Comparison of ENCODE assay signal across 1 cellular context in the genomic region with DNA sequence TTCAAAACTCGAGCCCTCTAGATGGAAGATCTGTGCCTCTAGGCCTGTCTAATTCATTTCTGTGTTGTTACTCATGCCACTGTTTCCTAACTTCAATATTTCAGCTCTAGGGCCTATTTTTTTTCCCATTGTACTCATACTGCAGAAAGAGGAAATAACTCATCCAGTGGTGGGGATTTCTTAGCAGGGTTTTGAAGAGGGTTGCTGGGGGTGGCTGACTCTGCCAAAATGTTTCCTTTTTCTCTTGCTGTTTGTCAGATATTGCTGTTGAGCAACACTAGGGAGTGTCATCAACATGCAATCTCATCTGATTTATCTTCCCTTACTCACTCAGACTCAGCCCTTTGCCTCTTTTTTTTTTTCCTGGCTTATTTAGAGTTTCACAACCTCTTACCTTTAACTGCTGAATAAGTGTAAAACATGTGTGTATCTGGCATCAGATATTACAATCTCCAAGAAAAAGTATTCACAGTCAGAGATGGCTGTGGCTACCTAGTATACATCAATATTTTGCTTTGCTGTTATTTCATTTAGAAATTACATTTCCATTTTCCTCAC.
TF ChIP-seq lines count a peak whose summit lies in the region.

No MANE protein-coding gene starts in this region.

TF ChIP-seq in K562, 482 proteins besides CTCF, POLR2A, EP300 and RAD21 (continued from another document and continues in another):
- TF ChIP-seq, protein P1, sequence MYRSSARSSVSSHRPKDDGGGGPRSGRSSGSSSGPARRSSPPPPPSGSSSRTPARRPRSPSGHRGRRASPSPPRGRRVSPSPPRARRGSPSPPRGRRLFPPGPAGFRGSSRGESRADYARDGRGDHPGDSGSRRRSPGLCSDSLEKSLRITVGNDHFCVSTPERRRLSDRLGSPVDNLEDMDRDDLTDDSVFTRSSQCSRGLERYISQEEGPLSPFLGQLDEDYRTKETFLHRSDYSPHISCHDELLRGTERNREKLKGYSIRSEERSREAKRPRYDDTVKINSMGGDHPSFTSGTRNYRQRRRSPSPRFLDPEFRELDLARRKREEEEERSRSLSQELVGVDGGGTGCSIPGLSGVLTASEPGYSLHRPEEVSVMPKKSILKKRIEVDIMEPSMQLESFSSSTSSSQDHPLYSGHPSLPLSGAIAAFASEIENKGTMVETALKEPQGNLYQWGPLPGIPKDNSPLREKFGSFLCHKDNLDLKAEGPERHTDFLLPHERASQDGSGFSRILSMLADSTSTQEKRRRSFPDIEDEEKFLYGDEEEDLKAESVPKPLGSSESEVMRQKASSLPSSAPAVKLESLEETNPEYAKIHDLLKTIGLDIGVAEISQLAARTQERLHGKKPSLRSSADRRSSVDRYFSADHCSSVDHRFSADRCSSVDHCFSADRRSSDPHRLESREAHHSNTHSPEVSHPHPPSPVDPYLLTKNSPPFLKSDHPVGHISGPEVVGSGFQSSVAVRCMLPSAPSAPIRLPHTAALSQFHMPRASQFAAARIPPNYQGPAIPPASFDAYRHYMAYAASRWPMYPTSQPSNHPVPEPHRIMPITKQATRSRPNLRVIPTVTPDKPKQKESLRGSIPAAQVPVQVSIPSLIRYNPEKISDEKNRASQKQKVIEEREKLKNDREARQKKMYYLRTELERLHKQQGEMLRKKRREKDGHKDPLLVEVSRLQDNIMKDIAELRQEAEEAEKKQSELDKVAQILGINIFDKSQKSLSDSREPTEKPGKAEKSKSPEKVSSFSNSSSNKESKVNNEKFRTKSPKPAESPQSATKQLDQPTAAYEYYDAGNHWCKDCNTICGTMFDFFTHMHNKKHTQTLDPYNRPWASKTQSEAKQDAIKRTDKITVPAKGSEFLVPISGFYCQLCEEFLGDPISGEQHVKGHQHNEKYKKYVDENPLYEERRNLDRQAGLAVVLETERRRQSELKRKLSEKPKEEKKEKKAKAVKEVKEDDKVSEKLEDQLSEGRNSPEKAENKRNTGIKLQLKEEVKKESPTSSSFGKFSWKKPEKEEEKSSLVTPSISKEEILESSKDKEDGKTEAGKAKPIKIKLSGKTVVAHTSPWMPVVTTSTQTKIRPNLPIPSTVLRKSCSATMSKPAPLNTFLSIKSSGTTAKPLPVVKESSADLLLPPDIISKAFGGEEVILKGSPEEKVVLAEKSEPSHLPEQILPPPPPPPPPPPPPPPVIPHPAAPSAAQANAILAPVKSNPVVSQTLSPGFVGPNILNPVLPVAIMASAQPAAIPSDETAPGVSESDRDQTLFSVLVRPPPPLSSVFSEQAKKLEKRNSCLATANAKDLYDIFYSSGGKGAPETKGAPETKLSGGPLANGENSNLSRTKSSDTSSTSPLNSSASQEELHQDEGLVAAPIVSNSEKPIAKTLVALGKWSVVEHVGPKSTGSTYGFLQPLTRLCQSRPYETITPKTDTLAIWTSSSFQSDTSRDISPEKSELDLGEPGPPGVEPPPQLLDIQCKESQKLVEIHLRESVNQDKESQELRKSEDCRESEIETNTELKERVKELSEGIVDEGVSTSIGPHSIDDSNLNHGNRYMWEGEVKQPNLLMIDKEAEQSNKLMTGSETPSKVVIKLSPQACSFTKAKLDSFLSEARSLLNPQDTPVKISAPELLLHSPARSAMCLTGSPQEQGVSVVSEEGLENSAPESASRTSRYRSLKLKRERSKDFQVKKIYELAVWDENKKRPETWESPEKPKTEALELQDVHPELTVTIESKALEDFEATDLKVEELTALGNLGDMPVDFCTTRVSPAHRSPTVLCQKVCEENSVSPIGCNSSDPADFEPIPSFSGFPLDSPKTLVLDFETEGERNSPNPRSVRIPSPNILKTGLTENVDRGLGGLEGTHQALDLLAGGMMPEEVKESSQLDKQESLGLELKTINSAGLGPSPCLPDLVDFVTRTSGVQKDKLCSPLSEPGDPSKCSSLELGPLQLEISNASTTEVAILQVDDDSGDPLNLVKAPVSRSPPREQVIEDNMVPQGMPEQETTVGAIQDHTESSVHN (IDR thresholded peaks at IDR 0.05; ENCODE audit: borderline replicate concordance in 1 of 2, low read depth in 1 of 2) = no peak
- TF ChIP-seq, protein P2, sequence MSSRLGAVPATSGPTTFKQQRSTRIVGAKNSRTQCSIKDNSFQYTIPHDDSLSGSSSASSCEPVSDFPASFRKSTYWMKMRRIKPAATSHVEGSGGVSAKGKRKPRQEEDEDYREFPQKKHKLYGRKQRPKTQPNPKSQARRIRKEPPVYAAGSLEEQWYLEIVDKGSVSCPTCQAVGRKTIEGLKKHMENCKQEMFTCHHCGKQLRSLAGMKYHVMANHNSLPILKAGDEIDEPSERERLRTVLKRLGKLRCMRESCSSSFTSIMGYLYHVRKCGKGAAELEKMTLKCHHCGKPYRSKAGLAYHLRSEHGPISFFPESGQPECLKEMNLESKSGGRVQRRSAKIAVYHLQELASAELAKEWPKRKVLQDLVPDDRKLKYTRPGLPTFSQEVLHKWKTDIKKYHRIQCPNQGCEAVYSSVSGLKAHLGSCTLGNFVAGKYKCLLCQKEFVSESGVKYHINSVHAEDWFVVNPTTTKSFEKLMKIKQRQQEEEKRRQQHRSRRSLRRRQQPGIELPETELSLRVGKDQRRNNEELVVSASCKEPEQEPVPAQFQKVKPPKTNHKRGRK (tag; IDR thresholded peaks at IDR 0.05) = no peak
- TF ChIP-seq, protein P3, sequence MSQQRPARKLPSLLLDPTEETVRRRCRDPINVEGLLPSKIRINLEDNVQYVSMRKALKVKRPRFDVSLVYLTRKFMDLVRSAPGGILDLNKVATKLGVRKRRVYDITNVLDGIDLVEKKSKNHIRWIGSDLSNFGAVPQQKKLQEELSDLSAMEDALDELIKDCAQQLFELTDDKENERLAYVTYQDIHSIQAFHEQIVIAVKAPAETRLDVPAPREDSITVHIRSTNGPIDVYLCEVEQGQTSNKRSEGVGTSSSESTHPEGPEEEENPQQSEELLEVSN (IDR thresholded peaks at IDR 0.05; ENCODE audit: borderline replicate concordance in 1 of 2, extremely low read depth in 1 of 2, insufficient read depth in 1 of 2, insufficient read length in 1 of 2, low read depth in 1 of 2, low read length in 1 of 2, poor library complexity in 1 of 2, severe bottlenecking in 1 of 2) = no peak
- no peak for TF ChIP-seq NRF1 (conservative IDR thresholded peaks at IDR 0.05 in 1 of 2, IDR thresholded peaks at IDR 0.05 in 1 of 2)
- TF ChIP-seq, protein P4, sequence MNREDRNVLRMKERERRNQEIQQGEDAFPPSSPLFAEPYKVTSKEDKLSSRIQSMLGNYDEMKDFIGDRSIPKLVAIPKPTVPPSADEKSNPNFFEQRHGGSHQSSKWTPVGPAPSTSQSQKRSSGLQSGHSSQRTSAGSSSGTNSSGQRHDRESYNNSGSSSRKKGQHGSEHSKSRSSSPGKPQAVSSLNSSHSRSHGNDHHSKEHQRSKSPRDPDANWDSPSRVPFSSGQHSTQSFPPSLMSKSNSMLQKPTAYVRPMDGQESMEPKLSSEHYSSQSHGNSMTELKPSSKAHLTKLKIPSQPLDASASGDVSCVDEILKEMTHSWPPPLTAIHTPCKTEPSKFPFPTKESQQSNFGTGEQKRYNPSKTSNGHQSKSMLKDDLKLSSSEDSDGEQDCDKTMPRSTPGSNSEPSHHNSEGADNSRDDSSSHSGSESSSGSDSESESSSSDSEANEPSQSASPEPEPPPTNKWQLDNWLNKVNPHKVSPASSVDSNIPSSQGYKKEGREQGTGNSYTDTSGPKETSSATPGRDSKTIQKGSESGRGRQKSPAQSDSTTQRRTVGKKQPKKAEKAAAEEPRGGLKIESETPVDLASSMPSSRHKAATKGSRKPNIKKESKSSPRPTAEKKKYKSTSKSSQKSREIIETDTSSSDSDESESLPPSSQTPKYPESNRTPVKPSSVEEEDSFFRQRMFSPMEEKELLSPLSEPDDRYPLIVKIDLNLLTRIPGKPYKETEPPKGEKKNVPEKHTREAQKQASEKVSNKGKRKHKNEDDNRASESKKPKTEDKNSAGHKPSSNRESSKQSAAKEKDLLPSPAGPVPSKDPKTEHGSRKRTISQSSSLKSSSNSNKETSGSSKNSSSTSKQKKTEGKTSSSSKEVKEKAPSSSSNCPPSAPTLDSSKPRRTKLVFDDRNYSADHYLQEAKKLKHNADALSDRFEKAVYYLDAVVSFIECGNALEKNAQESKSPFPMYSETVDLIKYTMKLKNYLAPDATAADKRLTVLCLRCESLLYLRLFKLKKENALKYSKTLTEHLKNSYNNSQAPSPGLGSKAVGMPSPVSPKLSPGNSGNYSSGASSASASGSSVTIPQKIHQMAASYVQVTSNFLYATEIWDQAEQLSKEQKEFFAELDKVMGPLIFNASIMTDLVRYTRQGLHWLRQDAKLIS (CRISPR knock-in tag; IDR thresholded peaks at IDR 0.05) = 0 out of 2 replicates have a peak, but pooled peaks have one; percentile 50
- TF ChIP-seq, protein P5, sequence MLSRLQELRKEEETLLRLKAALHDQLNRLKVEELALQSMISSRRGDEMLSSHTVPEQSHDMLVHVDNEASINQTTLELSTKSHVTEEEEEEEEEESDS (CRISPR knock-in tag; IDR thresholded peaks at IDR 0.05) = no peak
- TF ChIP-seq ATF7 (IDR thresholded peaks at IDR 0.05) = no peak
- TF ChIP-seq ZNF707 (CRISPR knock-in tag; conservative IDR thresholded peaks at IDR 0.05) = no peak
- peak; percentile 86 for TF ChIP-seq ZNF766 (CRISPR knock-in tag; conservative IDR thresholded peaks at IDR 0.05)
- TF ChIP-seq CBX2 (IDR thresholded peaks at IDR 0.05; ENCODE audit: insufficient read depth, low read length, poor library complexity, severe bottlenecking) = no peak
- TF ChIP-seq, protein P6, sequence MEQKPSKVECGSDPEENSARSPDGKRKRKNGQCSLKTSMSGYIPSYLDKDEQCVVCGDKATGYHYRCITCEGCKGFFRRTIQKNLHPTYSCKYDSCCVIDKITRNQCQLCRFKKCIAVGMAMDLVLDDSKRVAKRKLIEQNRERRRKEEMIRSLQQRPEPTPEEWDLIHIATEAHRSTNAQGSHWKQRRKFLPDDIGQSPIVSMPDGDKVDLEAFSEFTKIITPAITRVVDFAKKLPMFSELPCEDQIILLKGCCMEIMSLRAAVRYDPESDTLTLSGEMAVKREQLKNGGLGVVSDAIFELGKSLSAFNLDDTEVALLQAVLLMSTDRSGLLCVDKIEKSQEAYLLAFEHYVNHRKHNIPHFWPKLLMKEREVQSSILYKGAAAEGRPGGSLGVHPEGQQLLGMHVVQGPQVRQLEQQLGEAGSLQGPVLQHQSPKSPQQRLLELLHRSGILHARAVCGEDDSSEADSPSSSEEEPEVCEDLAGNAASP (IDR thresholded peaks at IDR 0.05) = no peak
- no peak for TF ChIP-seq NFE2L1 (tag; IDR thresholded peaks at IDR 0.05; ENCODE audit: borderline replicate concordance, low read depth)
- TF ChIP-seq, protein P7, sequence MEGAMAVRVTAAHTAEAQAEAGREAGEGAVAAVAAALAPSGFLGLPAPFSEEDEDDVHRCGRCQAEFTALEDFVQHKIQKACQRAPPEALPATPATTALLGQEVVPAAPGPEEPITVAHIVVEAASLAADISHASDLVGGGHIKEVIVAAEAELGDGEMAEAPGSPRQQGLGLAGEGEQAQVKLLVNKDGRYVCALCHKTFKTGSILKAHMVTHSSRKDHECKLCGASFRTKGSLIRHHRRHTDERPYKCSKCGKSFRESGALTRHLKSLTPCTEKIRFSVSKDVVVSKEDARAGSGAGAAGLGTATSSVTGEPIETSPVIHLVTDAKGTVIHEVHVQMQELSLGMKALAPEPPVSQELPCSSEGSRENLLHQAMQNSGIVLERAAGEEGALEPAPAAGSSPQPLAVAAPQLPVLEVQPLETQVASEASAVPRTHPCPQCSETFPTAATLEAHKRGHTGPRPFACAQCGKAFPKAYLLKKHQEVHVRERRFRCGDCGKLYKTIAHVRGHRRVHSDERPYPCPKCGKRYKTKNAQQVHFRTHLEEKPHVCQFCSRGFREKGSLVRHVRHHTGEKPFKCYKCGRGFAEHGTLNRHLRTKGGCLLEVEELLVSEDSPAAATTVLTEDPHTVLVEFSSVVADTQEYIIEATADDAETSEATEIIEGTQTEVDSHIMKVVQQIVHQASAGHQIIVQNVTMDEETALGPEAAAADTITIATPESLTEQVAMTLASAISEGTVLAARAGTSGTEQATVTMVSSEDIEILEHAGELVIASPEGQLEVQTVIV (CRISPR knock-in tag; IDR thresholded peaks at IDR 0.05; ENCODE audit: borderline replicate concordance) = no peak; the same call in 1 of the 2 replicates
- no peak for TF ChIP-seq ZKSCAN3 (CRISPR knock-in tag; IDR thresholded peaks at IDR 0.05)
- TF ChIP-seq SREBF1 (IDR thresholded peaks at IDR 0.05; ENCODE audit: borderline replicate concordance, low read depth, low read length) = no peak
- TF ChIP-seq NR4A1 (CRISPR knock-in tag; IDR thresholded peaks at IDR 0.05) = no peak
- no peak for TF ChIP-seq NR4A1 (tag; IDR thresholded peaks at IDR 0.05)
- no peak for TF ChIP-seq IRF2 (CRISPR knock-in tag; IDR thresholded peaks at IDR 0.05)
- TF ChIP-seq RCOR1 (IDR thresholded peaks at IDR 0.05; ENCODE audit: borderline replicate concordance in 1 of 2, low read depth in 2 of 2, low read length in 2 of 2) = no peak
- TF ChIP-seq DDX20 (tag; IDR thresholded peaks at IDR 0.05; ENCODE audit: low read depth) = no peak; the same call in 1 of the 2 replicates
- TF ChIP-seq ZNF589 (CRISPR knock-in tag; IDR thresholded peaks at IDR 0.05; ENCODE audit: low read depth) = no peak
- peak; percentile 35 for TF ChIP-seq TCF3 (CRISPR knock-in tag; IDR thresholded peaks at IDR 0.05)
- TF ChIP-seq PTRF (tag; IDR thresholded peaks at IDR 0.05) = no peak
- TF ChIP-seq TAF15 (IDR thresholded peaks at IDR 0.05; ENCODE audit: low read depth, low read length) = no peak
- TF ChIP-seq ZNF274 (IDR thresholded peaks at IDR 0.05; ENCODE audit: borderline replicate concordance, low read depth, low read length) = no peak
- TF ChIP-seq, protein P8, sequence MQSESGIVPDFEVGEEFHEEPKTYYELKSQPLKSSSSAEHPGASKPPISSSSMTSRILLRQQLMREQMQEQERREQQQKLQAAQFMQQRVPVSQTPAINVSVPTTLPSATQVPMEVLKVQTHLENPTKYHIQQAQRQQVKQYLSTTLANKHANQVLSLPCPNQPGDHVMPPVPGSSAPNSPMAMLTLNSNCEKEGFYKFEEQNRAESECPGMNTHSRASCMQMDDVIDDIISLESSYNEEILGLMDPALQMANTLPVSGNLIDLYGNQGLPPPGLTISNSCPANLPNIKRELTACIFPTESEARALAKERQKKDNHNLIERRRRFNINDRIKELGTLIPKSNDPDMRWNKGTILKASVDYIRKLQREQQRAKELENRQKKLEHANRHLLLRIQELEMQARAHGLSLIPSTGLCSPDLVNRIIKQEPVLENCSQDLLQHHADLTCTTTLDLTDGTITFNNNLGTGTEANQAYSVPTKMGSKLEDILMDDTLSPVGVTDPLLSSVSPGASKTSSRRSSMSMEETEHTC (IDR thresholded peaks at IDR 0.05) = no peak
- TF ChIP-seq, protein P9, sequence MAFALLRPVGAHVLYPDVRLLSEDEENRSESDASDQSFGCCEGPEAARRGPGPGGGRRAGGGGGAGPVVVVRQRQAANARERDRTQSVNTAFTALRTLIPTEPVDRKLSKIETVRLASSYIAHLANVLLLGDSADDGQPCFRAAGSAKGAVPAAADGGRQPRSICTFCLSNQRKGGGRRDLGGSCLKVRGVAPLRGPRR (CRISPR knock-in tag; IDR thresholded peaks at IDR 0.05) = no peak
- no peak for TF ChIP-seq PML (IDR thresholded peaks at IDR 0.05; ENCODE audit: low read length)
- TF ChIP-seq ERF (CRISPR knock-in tag; IDR thresholded peaks at IDR 0.05) = no peak
- TF ChIP-seq, protein P10, sequence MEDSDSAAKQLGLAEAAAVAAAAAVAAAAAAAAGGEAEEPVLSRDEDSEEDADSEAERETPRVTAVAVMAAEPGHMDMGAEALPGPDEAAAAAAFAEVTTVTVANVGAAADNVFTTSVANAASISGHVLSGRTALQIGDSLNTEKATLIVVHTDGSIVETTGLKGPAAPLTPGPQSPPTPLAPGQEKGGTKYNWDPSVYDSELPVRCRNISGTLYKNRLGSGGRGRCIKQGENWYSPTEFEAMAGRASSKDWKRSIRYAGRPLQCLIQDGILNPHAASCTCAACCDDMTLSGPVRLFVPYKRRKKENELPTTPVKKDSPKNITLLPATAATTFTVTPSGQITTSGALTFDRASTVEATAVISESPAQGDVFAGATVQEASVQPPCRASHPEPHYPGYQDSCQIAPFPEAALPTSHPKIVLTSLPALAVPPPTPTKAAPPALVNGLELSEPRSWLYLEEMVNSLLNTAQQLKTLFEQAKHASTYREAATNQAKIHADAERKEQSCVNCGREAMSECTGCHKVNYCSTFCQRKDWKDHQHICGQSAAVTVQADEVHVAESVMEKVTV (CRISPR knock-in tag; IDR thresholded peaks at IDR 0.05) = peak; percentile 6; the same call in 1 of the 2 replicates
- no peak for TF ChIP-seq SIN3A (IDR thresholded peaks at IDR 0.05; ENCODE audit: borderline replicate concordance in 2 of 2, control insufficient read depth in 1 of 2, low read depth in 2 of 2, low read length in 2 of 2)
